ENCODE assay signal across 15 cellular contexts in genomic region chr5:108760512-108760911, GRCh38.
"Had no signal": no experiment of that assay in that cellular context is flagged by ENCODE, and none has a peak within 500 bp of the region (broad histone marks: within the 10 kb centered on the region; RNA-seq: fewer than 3 reads in every experiment).

No MANE protein-coding gene starts in this region.

- H3K27ac ChIP-seq: heart right ventricle, left lung, prostate gland, spleen, upper lobe of left lung, VCaP had no signal

- H3K27me3 Mint-ChIP-seq: activated naive CD4-positive, alpha-beta T cell treated with anti-CD3 and anti-CD28 coated beads, Interleukin-2, amount 50 U/mL, for 24 hours had no signal

- H3K4me3 Mint-ChIP-seq: activated naive CD4-positive, alpha-beta T cell treated with anti-CD3 and anti-CD28 coated beads, Interleukin-2, amount 50 U/mL, for 24 hours; natural killer cell had no signal

- H3K9me3 Mint-ChIP-seq: activated naive CD4-positive, alpha-beta T cell treated with anti-CD3 and anti-CD28 coated beads, Interleukin-2, amount 50 U/mL, for 24 hours; natural killer cell had no signal

- H3K27ac Mint-ChIP-seq: activated naive CD4-positive, alpha-beta T cell treated with anti-CD3 and anti-CD28 coated beads, Interleukin-2, amount 50 U/mL, for 24 hours; natural killer cell had no signal

- ATAC-seq: activated CD4-positive, CD25-positive, alpha-beta regulatory T cell treated with anti-CD3 and anti-CD28 coated beads, Interleukin-2, amount 50 U/mL, for 24 hours; heart right ventricle; left lung; natural killer cell; stimulated activated naive CD8-positive, alpha-beta T cell treated with anti-CD3 and anti-CD28 coated beads, Interleukin-15, Interleukin-2, amounts not matched to agents 100 U/mL and 50 U/mL, for 24 hours had no signal

- H3K9me3 ChIP-seq: left lung, prostate gland, upper lobe of left lung had no signal

- DNase-seq: activated effector memory CD4-positive, alpha-beta T cell treated with anti-CD3 and anti-CD28 coated beads, Interleukin-2, amount 50 U/mL, for 16 hours; amniotic stem cell; foreskin fibroblast; heart right ventricle; left lung; natural killer cell; spleen; stimulated activated CD4-positive, alpha-beta T cell treated with anti-CD3 and anti-CD28 coated beads, Interleukin-4, amount 100 ng/mL, for 1 hour; stimulated activated naive CD8-positive, alpha-beta T cell treated with anti-CD3 and anti-CD28 coated beads, Interleukin-15, Interleukin-2, amounts not matched to agents 100 U/mL and 50 U/mL, for 24 hours; T-helper 2 cell; upper lobe of left lung had no signal

- H3K4me1 ChIP-seq: prostate gland, upper lobe of left lung had no signal

- H3K4me3 ChIP-seq: heart right ventricle, left lung, prostate gland, spleen, upper lobe of left lung had no signal

- H3K36me3 Mint-ChIP-seq: activated naive CD4-positive, alpha-beta T cell treated with anti-CD3 and anti-CD28 coated beads, Interleukin-2, amount 50 U/mL, for 24 hours; natural killer cell had no signal

- H3K27me3 ChIP-seq: heart right ventricle, left lung, spleen, upper lobe of left lung had no signal

- H3K36me3 ChIP-seq: left lung, prostate gland, upper lobe of left lung had no signal
